13 cellular contexts compared by ENCODE assay signal in genomic region chr10:8044331-8044907, GRCh38. TPM values are rescaled to one million over a fixed set of nuclear protein-coding genes. Genes with fewer than 3 reads are reported as not detected.
DNase-seq lines count a peak whose midpoint lies in the region; ATAC-seq and TF ChIP-seq lines count a peak whose summit lies in the region.
"Had no signal": no experiment of that assay in that cellular context is flagged by ENCODE, and none has a peak within 500 bp of the region (broad histone marks: within the 10 kb centered on the region; RNA-seq: fewer than 3 reads in every experiment).

No MANE protein-coding gene starts in this region.

- peak overlapping the region; percentile 85 for H3K4me2 ChIP-seq in smooth muscle cell

- H3F3A ChIP-seq in smooth muscle cell (ENCODE audit: low read depth) = no peaks in the 10 kb centered on the region

- no peak overlapping the region for H3K27ac ChIP-seq in iPS-18a (ENCODE audit: low read length)
- H3K27ac ChIP-seq in smooth muscle cell (ENCODE audit: low read depth) = no peak overlapping the region
- H3K27ac ChIP-seq: skin epidermis had no signal

- H2AFZ ChIP-seq in smooth muscle cell (ENCODE audit: low read depth) = no peak overlapping the region

- WGBS in smooth muscle cell (ENCODE audit: low lambda C conversion rate) = 6% methylated on average over 12 of the region's 12 CpGs

- H3K27me3 ChIP-seq in iPS-18a (ENCODE audit: control insufficient read depth, insufficient read depth, low read length) (peaks cover 100% of the 10 kb centered on the region), smooth muscle cell (ENCODE audit: low read depth) (peaks cover 100% of the 10 kb centered on the region)

- H3K36me3 ChIP-seq in iPS-18a (ENCODE audit: control insufficient read depth, low read depth, low read length) (no peaks in the 10 kb centered on the region), smooth muscle cell (ENCODE audit: low read depth) (no peaks in the 10 kb centered on the region)

- no peak overlapping the region for H3K27ac Mint-ChIP-seq in activated T-cell treated with anti-CD3 and anti-CD28 coated beads, Interleukin-2, amount 50 U/mL, for 24 hours
- H3K27ac Mint-ChIP-seq in T-cell = peak overlapping the region in 1 of 2 donors; percentile 42
- H3K27ac Mint-ChIP-seq: memory B cell had no signal

- peaks cover 97% of the 10 kb centered on the region for H3K27me3 Mint-ChIP-seq in activated T-cell treated with anti-CD3 and anti-CD28 coated beads, Interleukin-2, amount 50 U/mL, for 24 hours
- peaks cover 73 to 94% of the 10 kb centered on the region in 2 donors for H3K27me3 Mint-ChIP-seq in T-cell

- POLR2A ChIA-PET in T-cell (lab: Charles Lee) = no interaction called here

- ATAC-seq in T-cell (replicated peaks in 1 of 4) (no peak), HG03460 (IDR thresholded peaks at IDR 0.05; ENCODE audit: unreplicated experiment) (no peak), HG03045 (IDR thresholded peaks at IDR 0.05; ENCODE audit: unreplicated experiment) (no peak)

- peak overlapping the region; percentile 71 for H3K4me3 Mint-ChIP-seq in activated T-cell treated with anti-CD3 and anti-CD28 coated beads, Interleukin-2, amount 50 U/mL, for 24 hours
- peak overlapping the region in 2 of 3 donors; percentile 39 to 68 for H3K4me3 Mint-ChIP-seq in T-cell
- H3K4me3 Mint-ChIP-seq: memory B cell had no signal

- H3K4me3 ChIP-seq in iPS-18a (ENCODE audit: low read length) = peak overlapping the region; percentile 51
- no peak overlapping the region for H3K4me3 ChIP-seq in smooth muscle cell
- H3K4me3 ChIP-seq in foreskin fibroblast (ENCODE audit: low read depth in 1 of 2, low read length in 2 of 2) = no peak overlapping the region

- H3K9me3 Mint-ChIP-seq in activated T-cell treated with anti-CD3 and anti-CD28 coated beads, Interleukin-2, amount 50 U/mL, for 24 hours = no peaks in the 10 kb centered on the region
- peaks cover 0 to 1% (median under 1%) of the 10 kb centered on the region in 3 donors for H3K9me3 Mint-ChIP-seq in T-cell

- CTCF ChIA-PET in T-cell (lab: Charles Lee) = interaction anchor here in 1 of 2 donors (0.5 kb wide), 1 partner anchor 424 kb away, joined by 3 read pairs; no protein-coding TSS in a partner anchor

- H3K79me2 ChIP-seq in smooth muscle cell (ENCODE audit: low read depth) = no peaks in the 10 kb centered on the region

- H3K4me1 ChIP-seq in iPS-18a (ENCODE audit: control insufficient read depth, low read depth, low read length) (peaks cover 43% of the 10 kb centered on the region), smooth muscle cell (ENCODE audit: low read depth) (peaks cover 29% of the 10 kb centered on the region)

- no peak for TF ChIP-seq CTCF in smooth muscle cell (IDR thresholded peaks at IDR 0.05; ENCODE audit: borderline replicate concordance, insufficient read depth, poor library complexity, severe bottlenecking)
- no peak for TF ChIP-seq CTCF in foreskin fibroblast (IDR thresholded peaks at IDR 0.05; ENCODE audit: low read depth, low read length)

- no peak for DNase-seq in activated T-cell treated with anti-CD3 and anti-CD28 coated beads, Interleukin-2, amount 50 U/mL, for 24 hours
- DNase-seq in activated T-cell treated with anti-CD3 and anti-CD28 coated beads, Interleukin-2, amount 50 U/mL, for 1 hour = no peak
- no peak for DNase-seq in T-cell
- no peak for DNase-seq in smooth muscle cell (lab: John Stamatoyannopoulos, UW; ENCODE audit: unreplicated experiment)
- no peak for DNase-seq in foreskin fibroblast
- DNase-seq: activated gamma-delta T cell treated with Interleukin-2 at 50 U/mL for 16 hours, cortex of kidney, GF-D8 had no signal

- H3K9me3 ChIP-seq in iPS-18a (ENCODE audit: control insufficient read depth, low read depth, low read length) (no peaks in the 10 kb centered on the region), smooth muscle cell (replicated peaks; ENCODE audit: low read depth) (no peaks in the 10 kb centered on the region)

- H3K9ac ChIP-seq in iPS-18a (ENCODE audit: low read length) (no peak overlapping the region), smooth muscle cell (ENCODE audit: low read depth) (no peak overlapping the region)

- H3K36me3 Mint-ChIP-seq in activated T-cell treated with anti-CD3 and anti-CD28 coated beads, Interleukin-2, amount 50 U/mL, for 24 hours (ENCODE audit: low read depth) = no peaks in the 10 kb centered on the region
- H3K36me3 Mint-ChIP-seq in T-cell = no peaks in the 10 kb centered on the region
- H3K36me3 Mint-ChIP-seq: memory B cell had no signal

- no peaks in the 10 kb centered on the region for H4K20me1 ChIP-seq in smooth muscle cell (ENCODE audit: low read depth)

- peaks cover 75% of the 10 kb centered on the region for H3K4me1 Mint-ChIP-seq in activated T-cell treated with anti-CD3 and anti-CD28 coated beads, Interleukin-2, amount 50 U/mL, for 24 hours (ENCODE audit: low read depth)
- peaks cover 65 to 76% (median 74%) of the 10 kb centered on the region in 3 donors for H3K4me1 Mint-ChIP-seq in T-cell

RNA-seq across cellular contexts. Expression of gene GATA3, which starts 10.1 kb away (rescaled TPM):
- total RNA-seq in T-cell (10 to 100 TPM; 47.2 to 98.1 (median 59.9) TPM), smooth muscle cell (2.3 and 5.2 TPM in 2 replicates)
- polyA plus RNA-seq in smooth muscle cell = 6.9 and 22.6 TPM in 2 replicates
